Comparison of ENCODE assay signal across 8 cellular contexts in the genomic region with DNA sequence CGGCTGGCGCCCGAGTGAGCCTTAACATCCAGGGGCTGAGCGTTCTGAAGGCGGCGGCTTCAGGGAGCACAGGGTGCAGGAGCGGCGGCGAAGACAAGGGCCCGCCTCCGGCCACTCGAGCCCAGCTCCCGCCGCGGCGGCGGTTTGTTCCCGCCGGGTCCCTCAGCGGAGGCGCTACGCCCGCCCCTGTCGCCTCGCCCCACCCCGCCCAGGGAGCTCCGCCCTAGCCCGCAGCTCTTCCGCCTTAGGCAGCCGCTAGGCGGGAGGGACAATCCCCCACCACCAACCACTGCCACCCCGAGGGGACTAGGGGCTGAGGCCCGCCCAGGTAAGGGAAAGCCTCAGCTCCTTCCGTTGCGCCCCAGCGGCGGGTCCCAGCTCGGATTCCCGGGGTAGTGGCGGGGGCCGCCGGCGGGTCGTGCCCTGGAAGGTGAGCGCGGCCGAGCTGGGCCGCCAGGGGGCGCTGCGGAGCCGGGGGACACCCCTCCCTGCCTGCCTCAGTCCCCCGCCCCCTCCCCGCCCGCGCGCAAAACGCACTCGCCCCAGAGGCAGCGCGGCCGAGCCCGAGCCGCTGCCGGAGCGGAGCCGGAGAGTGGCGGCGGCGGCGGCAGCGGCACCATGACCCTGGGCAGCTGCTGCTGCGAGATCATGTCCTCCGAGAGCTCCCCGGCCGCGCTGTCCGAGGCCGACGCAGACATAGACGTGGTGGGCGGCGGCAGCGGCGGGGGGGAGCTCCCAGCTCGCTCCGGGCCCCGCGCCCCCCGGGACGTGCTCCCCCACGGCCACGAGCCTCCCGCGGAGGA. TPM values are rescaled to one million over a fixed set of nuclear protein-coding genes. Genes with fewer than 3 reads are reported as not detected.
A peak's percentile ranks its signal among the peaks of the same experiment; 100 is the strongest.
DNase-seq lines count a peak whose midpoint lies in the region; ATAC-seq and TF ChIP-seq lines count a peak whose summit lies in the region.

A gene (plus strand): TSS at position 527 of the 803 bp plus-strand sequence. CDS start 92 bp downstream, at position 619.

- no peak for TF ChIP-seq POLR2A in ovary (IDR thresholded peaks at IDR 0.05)

- no peak for TF ChIP-seq EP300 in ovary (IDR thresholded peaks at IDR 0.05)

- intact Hi-C loops in ovary (cut with DNase I) (loop anchor here (2.0 to 10.0 kb wide), 3 partner anchors 243 to 287 kb away; a partner anchor contains a TSS), tibial artery (cut with DNase I; ENCODE audit: low total_unique reads) (loop anchor here (2.0 kb wide), 1 partner anchor 273 kb away; no protein-coding TSS in a partner anchor)

- peak; percentile 92 for DNase-seq in GDM1 (lab: John Stamatoyannopoulos, UW)
- peak; percentile 84 for DNase-seq in GOT3 (lab: John Stamatoyannopoulos, UW)
- DNase-seq in Kasumi-1 (lab: John Stamatoyannopoulos, UW): peak; percentile 78 to 84
- no peak for DNase-seq in RWPE2 (ENCODE audit: low spot score)
- peak; percentile 90 for DNase-seq in activated gamma-delta T cell treated with Interleukin-2 at 50 U/mL for 16 hours
- DNase-seq in globus pallidus (ENCODE audit: low spot score): peak; percentile 58
- DNase-seq in ovary: peak; percentile 62 to 81 (median 70)
- DNase-seq in tibial artery: peak; percentile 77 to 93

- no peaks in the 10 kb centered on the region for H3K4me1 ChIP-seq in RWPE2 (ENCODE audit: insufficient read depth, poor library complexity, severe bottlenecking)
- peaks cover 6% of the 10 kb centered on the region for H3K4me1 ChIP-seq in ovary (ENCODE audit: insufficient read depth)
- H3K4me1 ChIP-seq in tibial artery: peaks cover 0 to 60% (median 37%) of the 10 kb centered on the region in 4 donors

- no peaks in the 10 kb centered on the region for H3K36me3 ChIP-seq in RWPE2 (ENCODE audit: low read depth)
- H3K36me3 ChIP-seq in ovary: no peaks in the 10 kb centered on the region
- H3K36me3 ChIP-seq in tibial artery: no peaks in the 10 kb centered on the region

- 0 to 1% (median 1%) methylated on average over 48 to 94 of the region's 94 CpGs for WGBS in ovary, 3 donors

- peak within 1 kb of the TSS; percentile 68 for H3K4me3 ChIP-seq in RWPE2 (ENCODE audit: severe bottlenecking)
- H3K4me3 ChIP-seq in ovary: peak within 1 kb of the TSS; percentile 65
- peak within 1 kb of the TSS; percentile 76 to 85 for H3K4me3 ChIP-seq in tibial artery

- H3K9me3 ChIP-seq in RWPE2 (ENCODE audit: severe bottlenecking) (no peaks in the 10 kb centered on the region), ovary (no peaks in the 10 kb centered on the region), tibial artery (no peaks in the 10 kb centered on the region)

- peak within 1 kb of the TSS; percentile 52 for H3K27ac ChIP-seq in RWPE2 (ENCODE audit: poor library complexity, severe bottlenecking)
- no peak within 1 kb of the TSS for H3K27ac ChIP-seq in ovary
- H3K27ac ChIP-seq in tibial artery: peak within 1 kb of the TSS; percentile 86 to 89

- TF ChIP-seq CTCF in RWPE2 (IDR thresholded peaks at IDR 0.05; ENCODE audit: poor library complexity, severe bottlenecking): peak; percentile 95
- TF ChIP-seq CTCF in ovary (IDR thresholded peaks at IDR 0.05): peak; percentile 72 to 90 (median 78)
- peak; percentile 99 to 100 for TF ChIP-seq CTCF in tibial artery (IDR thresholded peaks at IDR 0.05)

- ATAC-seq in RWPE2 (ENCODE audit: low read depth): peak; percentile 76

- H3K27me3 ChIP-seq in RWPE2 (ENCODE audit: insufficient read depth, poor library complexity, severe bottlenecking): peaks cover 43% of the 10 kb centered on the region
- H3K27me3 ChIP-seq in ovary: no peaks in the 10 kb centered on the region
- H3K27me3 ChIP-seq in tibial artery: peaks cover 0 to 22% of the 10 kb centered on the region in 2 donors

RNA-seq across cellular contexts. Expression of the gene that starts here (rescaled TPM):
- total RNA-seq in ovary: under 1 TPM in 4 of 7 donors, not detected in 3; 0.07 to 0.18 (median 0.09) TPM
- polyA plus RNA-seq in ovary: under 1 TPM; 0.05 to 0.10 TPM

Comparison
In these comparisons a context has a peak if more than half of its experiments do, and no peak if none do; other contexts are left out.
1. Peak in DNase-seq and H3K4me3 ChIP-seq in ovary; RNA of the gene not detected or under 1 TPM.
2. H3K27ac ChIP-seq: peak in RWPE2 (single experiment) and tibial artery (2 of 2); none in ovary (0 of 2).
3. Peak in every context shown above with its lines, with median percentiles within 50 percentile points of each other: H3K4me3 ChIP-seq and CTCF ChIP-seq.